Comparison of ENCODE assay signal across 19 cellular contexts in the genomic region with DNA sequence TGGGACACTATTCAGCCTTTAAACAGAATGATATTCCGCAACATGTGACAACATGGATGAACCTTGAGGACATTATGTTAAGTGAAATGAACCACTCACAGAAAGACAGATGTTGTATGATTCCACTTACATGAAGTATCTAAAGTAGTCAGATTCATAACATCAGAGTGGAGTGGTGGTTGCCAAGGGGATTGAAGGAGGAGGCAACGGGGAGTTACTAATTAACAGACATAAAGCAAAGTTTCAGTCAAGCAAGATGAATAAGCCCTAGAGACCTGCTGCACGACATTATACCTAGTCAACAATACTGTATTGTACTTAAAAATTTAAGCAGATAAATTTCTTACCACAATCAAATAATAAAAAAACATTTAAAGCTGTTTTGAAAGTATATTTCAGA.
DNase-seq lines count a peak whose midpoint lies in the region; ATAC-seq and FAIRE-seq lines count a peak whose summit lies in the region.
"Had no signal": no experiment of that assay in that cellular context is flagged by ENCODE, and none has a peak within 500 bp of the region (broad histone marks: within the 10 kb centered on the region; RNA-seq: fewer than 3 reads in every experiment).

No MANE protein-coding gene starts in this region.

- intact Hi-C loops in activated T-helper 1 cell treated with anti-CD3 and anti-CD28 coated beads, Interleukin-12 subunit alpha, Interleukin-12 subunit beta, Interleukin-2, Interleukin-4 antibody, amounts not matched to agents 30 ng/mL and 10 ng/mL and 1 ng/mL, durations not matched to agents 14 hours and 24 hours and 36 hours (cut with micrococcal nuclease) = no loop called here

- H3K9me3 Mint-ChIP-seq in activated T-helper 1 cell treated with anti-CD3 and anti-CD28 coated beads, Interleukin-12 subunit alpha, Interleukin-12 subunit beta, Interleukin-2, Interleukin-4 antibody, amounts not matched to agents 30 ng/mL and 10 ng/mL and 1 ng/mL, durations not matched to agents 14 hours and 24 hours and 36 hours = no peaks in the 10 kb centered on the region
- H3K9me3 Mint-ChIP-seq: stimulated activated naive CD8-positive, alpha-beta T cell treated with anti-CD3 and anti-CD28 coated beads, Interleukin-15, Interleukin-2, amounts not matched to agents 100 ng/mL and 50 ng/mL, for 24 hours had no signal

- H3K27ac Mint-ChIP-seq in activated T-helper 1 cell treated with anti-CD3 and anti-CD28 coated beads, Interleukin-12 subunit alpha, Interleukin-12 subunit beta, Interleukin-2, Interleukin-4 antibody, amounts not matched to agents 30 ng/mL and 10 ng/mL and 1 ng/mL, durations not matched to agents 14 hours and 24 hours and 36 hours = no peak overlapping the region
- H3K27ac Mint-ChIP-seq: B cell; stimulated activated naive CD8-positive, alpha-beta T cell treated with anti-CD3 and anti-CD28 coated beads, Interleukin-15, Interleukin-2, amounts not matched to agents 100 ng/mL and 50 ng/mL, for 24 hours had no signal

- ATAC-seq in GM18520 (IDR thresholded peaks at IDR 0.05; ENCODE audit: unreplicated experiment) (peak; percentile 55), HG02610 (IDR thresholded peaks at IDR 0.05; ENCODE audit: unreplicated experiment) (peak; percentile 50), HG03039 (IDR thresholded peaks at IDR 0.05; ENCODE audit: unreplicated experiment) (no peak), HG03045 (IDR thresholded peaks at IDR 0.05; ENCODE audit: unreplicated experiment) (no peak)

- no peak overlapping the region for H3K4me3 Mint-ChIP-seq in activated T-helper 1 cell treated with anti-CD3 and anti-CD28 coated beads, Interleukin-12 subunit alpha, Interleukin-12 subunit beta, Interleukin-2, Interleukin-4 antibody, amounts not matched to agents 30 ng/mL and 10 ng/mL and 1 ng/mL, durations not matched to agents 14 hours and 24 hours and 36 hours
- H3K4me3 Mint-ChIP-seq: B cell; stimulated activated naive CD8-positive, alpha-beta T cell treated with anti-CD3 and anti-CD28 coated beads, Interleukin-15, Interleukin-2, amounts not matched to agents 100 ng/mL and 50 ng/mL, for 24 hours had no signal

- no peaks in the 10 kb centered on the region for H3K27me3 Mint-ChIP-seq in activated T-helper 1 cell treated with anti-CD3 and anti-CD28 coated beads, Interleukin-12 subunit alpha, Interleukin-12 subunit beta, Interleukin-2, Interleukin-4 antibody, amounts not matched to agents 30 ng/mL and 10 ng/mL and 1 ng/mL, durations not matched to agents 14 hours and 24 hours and 36 hours (ENCODE audit: insufficient read depth)
- H3K27me3 Mint-ChIP-seq: B cell; stimulated activated naive CD8-positive, alpha-beta T cell treated with anti-CD3 and anti-CD28 coated beads, Interleukin-15, Interleukin-2, amounts not matched to agents 100 ng/mL and 50 ng/mL, for 24 hours had no signal

- H3K4me1 Mint-ChIP-seq in activated T-helper 1 cell treated with anti-CD3 and anti-CD28 coated beads, Interleukin-12 subunit alpha, Interleukin-12 subunit beta, Interleukin-2, Interleukin-4 antibody, amounts not matched to agents 30 ng/mL and 10 ng/mL and 1 ng/mL, durations not matched to agents 14 hours and 24 hours and 36 hours (ENCODE audit: low read depth) = no peaks in the 10 kb centered on the region
- H3K4me1 Mint-ChIP-seq: B cell had no signal

- H3K36me3 Mint-ChIP-seq in activated T-helper 1 cell treated with anti-CD3 and anti-CD28 coated beads, Interleukin-12 subunit alpha, Interleukin-12 subunit beta, Interleukin-2, Interleukin-4 antibody, amounts not matched to agents 30 ng/mL and 10 ng/mL and 1 ng/mL, durations not matched to agents 14 hours and 24 hours and 36 hours (ENCODE audit: low read depth) = no peaks in the 10 kb centered on the region

- peak; percentile 99 for FAIRE-seq in islet of Langerhans (lab: Jason Lieb, UNC)

- peak; percentile 43 for DNase-seq in NCI-H1092 treated with DMSO at 0.1 percent for 48 hours (lab: John Stamatoyannopoulos, UW)
- DNase-seq in HuH-7.5 (ENCODE audit: low spot score) = no peak
- DNase-seq in activated T-helper 1 cell treated with anti-CD3 and anti-CD28 coated beads, Interleukin-12 subunit alpha, Interleukin-12 subunit beta, Interleukin-2, Interleukin-4 antibody, amounts not matched to agents 30 ng/mL and 10 ng/mL and 1 ng/mL, durations not matched to agents 14 hours and 24 hours and 36 hours (ENCODE audit: low spot score) = no peak
- DNase-seq: activated CD4-positive, alpha-beta T cell treated with anti-CD3 and anti-CD28 coated beads for 4 hours; activated T-cell treated with anti-CD3 and anti-CD28 coated beads, Interleukin-2, amount 50 U/mL, for 48 hours; anterior cingulate cortex; dorsolateral prefrontal cortex; foreskin fibroblast; NCI-H2081; PC-9; stimulated activated CD4-positive, alpha-beta T cell treated with anti-CD3 and anti-CD28 coated beads, Interleukin-4, amount 100 ng/mL, for 1 hour; T-helper 1 cell had no signal

Comparison
In these comparisons a context has a peak if more than half of its experiments do, and no peak if none do; other contexts are left out.
1. ATAC-seq: peak in GM18520 (single experiment) and HG02610 (single experiment); none in HG03039 (single experiment) and HG03045 (single experiment).